Comparison of ENCODE assay signal across 25 cellular contexts in genomic region chr4:131344761-131345160, GRCh38.
"Had no signal": no experiment of that assay in that cellular context is flagged by ENCODE, and none has a peak within 500 bp of the region (broad histone marks: within the 10 kb centered on the region; RNA-seq: fewer than 3 reads in every experiment).

No MANE protein-coding gene starts in this region.

- H3K9me3 ChIP-seq: left ventricle myocardium inferior, ovary, right atrium auricular region, right lobe of liver, tibial nerve, uterus had no signal

- H3K4me1 ChIP-seq: left ventricle myocardium inferior, right atrium auricular region, right lobe of liver, tibial nerve, uterus had no signal

- H3K27me3 ChIP-seq: ovary, right atrium auricular region, right lobe of liver, tibial nerve, uterus had no signal

- H3K27me3 Mint-ChIP-seq: naive B cell; progenitor cell of endocrine pancreas; stimulated activated memory B cell treated with anti-CD40 and anti-IgM and Interleukin-4, amounts not matched to agents 10 μg/mL and 1 μg/mL and 100 μg/mL, for 72 hours; stimulated activated naive CD8-positive, alpha-beta T cell treated with anti-CD3 and anti-CD28 coated beads, Interleukin-15, amount 100 ng/mL, for 72 hours; type B pancreatic cell had no signal

- H3K9me3 Mint-ChIP-seq: mesothelial cell of epicardium; naive B cell; nephron progenitor cell; stimulated activated memory B cell treated with anti-CD40 and anti-IgM and Interleukin-4, amounts not matched to agents 10 μg/mL and 1 μg/mL and 100 μg/mL, for 72 hours; stimulated activated naive CD8-positive, alpha-beta T cell treated with anti-CD3 and anti-CD28 coated beads, Interleukin-15, amount 100 ng/mL, for 72 hours; type B pancreatic cell had no signal

- H3K4me2 ChIP-seq: smooth muscle cell had no signal

- H3K27ac ChIP-seq: left ventricle myocardium inferior, ovary, right atrium auricular region, right lobe of liver, tibial nerve, uterus had no signal

- H3K4me3 ChIP-seq: left ventricle myocardium inferior, lung, ovary, right atrium auricular region, right lobe of liver, smooth muscle cell, tibial nerve, uterus had no signal

- H3K4me3 Mint-ChIP-seq: mesothelial cell of epicardium; naive B cell; natural killer cell; nephron progenitor cell; stimulated activated memory B cell treated with anti-CD40 and anti-IgM and Interleukin-4, amounts not matched to agents 10 μg/mL and 1 μg/mL and 100 μg/mL, for 72 hours; stimulated activated naive CD8-positive, alpha-beta T cell treated with anti-CD3 and anti-CD28 coated beads, Interleukin-15, amount 100 ng/mL, for 72 hours; type B pancreatic cell had no signal

- DNase-seq: hippocampal formation; islet precursor cell; left ventricle myocardium inferior; mesendoderm; naive B cell; natural killer cell; nephron progenitor cell; ovary; right lobe of liver; stimulated activated CD4-positive, alpha-beta T cell treated with anti-CD3 and anti-CD28 coated beads, Interleukin-1b, Interleukin-23, amount 100 ng/mL, for 48 hours; stimulated activated CD4-positive, alpha-beta T cell treated with anti-CD3 and anti-CD28 coated beads, Interleukin-2, amount 100 ng/mL, for 48 hours; stimulated activated CD4-positive, alpha-beta T cell treated with anti-CD3 and anti-CD28 coated beads, Interleukin-4, amount 100 ng/mL, for 4 hours; stimulated activated CD8-positive, alpha-beta memory T cell treated with anti-CD3 and anti-CD28 coated beads, Interleukin-4, amount 100 ng/mL, for 48 hours; stimulated activated naive CD4-positive, alpha-beta T cell treated with Interleukin-2 at 50 U/mL for 16 hours; stimulated activated naive CD8-positive, alpha-beta T cell treated with anti-CD3 and anti-CD28 coated beads, Interleukin-15, amount 100 ng/mL, for 72 hours; substantia nigra; uterus had no signal

- H3K27ac Mint-ChIP-seq: mesothelial cell of epicardium; naive B cell; natural killer cell; nephron progenitor cell; progenitor cell of endocrine pancreas; stimulated activated memory B cell treated with anti-CD40 and anti-IgM and Interleukin-4, amounts not matched to agents 10 μg/mL and 1 μg/mL and 100 μg/mL, for 72 hours; stimulated activated naive CD8-positive, alpha-beta T cell treated with anti-CD3 and anti-CD28 coated beads, Interleukin-15, amount 100 ng/mL, for 72 hours; type B pancreatic cell had no signal

- H3K36me3 ChIP-seq: left ventricle myocardium inferior, ovary, right atrium auricular region, right lobe of liver, tibial nerve, uterus had no signal

- H3K4me1 Mint-ChIP-seq: naive B cell; natural killer cell; nephron progenitor cell; stimulated activated memory B cell treated with anti-CD40 and anti-IgM and Interleukin-4, amounts not matched to agents 10 μg/mL and 1 μg/mL and 100 μg/mL, for 72 hours; stimulated activated naive CD8-positive, alpha-beta T cell treated with anti-CD3 and anti-CD28 coated beads, Interleukin-15, amount 100 ng/mL, for 72 hours had no signal

- ATAC-seq: natural killer cell; right lobe of liver; stimulated activated memory B cell treated with anti-CD40 and anti-IgM and Interleukin-4, amounts not matched to agents 10 μg/mL and 1 μg/mL and 100 μg/mL, for 72 hours; stimulated activated naive CD8-positive, alpha-beta T cell treated with anti-CD3 and anti-CD28 coated beads, Interleukin-15, amount 100 ng/mL, for 72 hours had no signal

- H3K36me3 Mint-ChIP-seq: mesothelial cell of epicardium; naive B cell; natural killer cell; stimulated activated memory B cell treated with anti-CD40 and anti-IgM and Interleukin-4, amounts not matched to agents 10 μg/mL and 1 μg/mL and 100 μg/mL, for 72 hours; type B pancreatic cell had no signal
